1 cellular context compared by ENCODE assay signal in the genomic region with DNA sequence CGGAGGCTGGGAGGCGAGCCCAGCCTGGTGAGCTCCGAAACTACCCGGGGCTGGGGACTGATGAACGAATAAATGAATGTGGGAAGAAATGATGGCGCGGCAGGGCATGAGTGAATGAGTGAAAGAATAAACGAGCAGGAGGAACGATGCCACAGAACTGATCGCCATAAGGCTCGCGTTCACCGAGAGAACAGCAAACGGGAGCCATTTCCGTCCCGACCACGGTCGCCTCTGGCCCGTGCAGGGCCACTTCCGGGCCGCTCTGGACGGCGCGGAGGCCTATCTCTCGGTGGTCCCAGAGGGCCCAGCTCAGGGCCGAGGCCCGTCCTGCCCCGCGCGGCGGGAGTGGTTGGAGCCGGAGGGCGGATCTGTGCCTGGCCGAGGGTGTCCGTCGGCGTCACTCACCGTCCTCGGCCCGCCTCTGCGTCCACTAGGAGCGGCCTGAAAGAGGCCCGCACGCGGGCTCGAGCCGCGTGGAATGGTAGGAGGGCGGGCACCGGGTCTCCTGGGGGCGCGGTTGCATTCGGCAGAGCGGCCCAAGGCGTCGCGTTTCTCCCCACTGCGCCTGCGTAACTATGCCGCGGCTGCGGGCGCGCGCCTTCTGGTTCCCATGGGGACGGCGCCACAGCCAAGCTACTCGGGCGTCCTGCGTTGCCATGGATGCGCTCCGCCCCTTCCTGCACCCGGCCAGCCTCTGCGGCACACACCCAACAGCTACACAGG.
TF ChIP-seq lines count a peak whose summit lies in the region.

ZNF497 (minus strand) TSS at position 480 of the 723 bp plus-strand sequence. CDS start 5,116 bp downstream, outside the sequence.

TF ChIP-seq in K562, 482 proteins besides CTCF, POLR2A, EP300 and RAD21 (continued from another document and continues in another):
- TF ChIP-seq ZBTB12 (CRISPR knock-in tag; IDR thresholded peaks at IDR 0.05) (no peak), ZNF518B (CRISPR knock-in tag; IDR thresholded peaks at IDR 0.05) (no peak), TGIF2 (CRISPR knock-in tag; IDR thresholded peaks at IDR 0.05) (0 out of 2 replicates have a peak, but pooled peaks have one; percentile 57), FOXJ2 (tag; IDR thresholded peaks at IDR 0.05) (peak; percentile 94), ZNF146 (CRISPR knock-in tag; IDR thresholded peaks at IDR 0.05; ENCODE audit: unreplicated experiment) (no peak), NCOA1 (IDR thresholded peaks at IDR 0.05; ENCODE audit: low read depth) (peak; percentile 77), POLR2G (IDR thresholded peaks at IDR 0.05; ENCODE audit: low read depth, low read length) (peak; percentile 96), ZNF212 (CRISPR knock-in tag; IDR thresholded peaks at IDR 0.05) (no peak), ZNF551 (CRISPR knock-in tag; IDR thresholded peaks at IDR 0.05) (no peak), FOS (IDR thresholded peaks at IDR 0.05; ENCODE audit: extremely low read depth, insufficient read length) (no peak), MCM7 (IDR thresholded peaks at IDR 0.05) (no peak), DNMT1 (IDR thresholded peaks at IDR 0.05) (no peak), SMC3 (conservative IDR thresholded peaks at IDR 0.05; ENCODE audit: insufficient read depth, low read depth, low read length) (no peak), HMGXB4 (CRISPR knock-in tag; IDR thresholded peaks at IDR 0.05) (no peak), E2F5 (CRISPR knock-in tag; IDR thresholded peaks at IDR 0.05) (no peak), NCOA6 (IDR thresholded peaks at IDR 0.05) (no peak), TCF3 (CRISPR knock-in tag; IDR thresholded peaks at IDR 0.05) (no peak; the same call in 1 of the 2 replicates), THRB (CRISPR knock-in tag; conservative IDR thresholded peaks at IDR 0.05) (no peak), CREB1 (IDR thresholded peaks at IDR 0.05) (no peak; the same call in 1 of the 2 replicates), CREB1 (CRISPR knock-in tag; IDR thresholded peaks at IDR 0.05) (no peak; the same call in 1 of the 2 replicates), NFATC3 (IDR thresholded peaks at IDR 0.05) (peak; percentile 95), BACH1 (tag; IDR thresholded peaks at IDR 0.05) (no peak), BCOR (IDR thresholded peaks at IDR 0.05) (0 out of 2 replicates have a peak, but pooled peaks have one; percentile 67), BRF2 (IDR thresholded peaks at IDR 0.05; ENCODE audit: borderline replicate concordance, insufficient read depth, insufficient read length) (no peak), ZNF431 (CRISPR knock-in tag; IDR thresholded peaks at IDR 0.05) (no peak), ZNF512 (tag; IDR thresholded peaks at IDR 0.05) (no peak)
- TF ChIP-seq, protein P1, sequence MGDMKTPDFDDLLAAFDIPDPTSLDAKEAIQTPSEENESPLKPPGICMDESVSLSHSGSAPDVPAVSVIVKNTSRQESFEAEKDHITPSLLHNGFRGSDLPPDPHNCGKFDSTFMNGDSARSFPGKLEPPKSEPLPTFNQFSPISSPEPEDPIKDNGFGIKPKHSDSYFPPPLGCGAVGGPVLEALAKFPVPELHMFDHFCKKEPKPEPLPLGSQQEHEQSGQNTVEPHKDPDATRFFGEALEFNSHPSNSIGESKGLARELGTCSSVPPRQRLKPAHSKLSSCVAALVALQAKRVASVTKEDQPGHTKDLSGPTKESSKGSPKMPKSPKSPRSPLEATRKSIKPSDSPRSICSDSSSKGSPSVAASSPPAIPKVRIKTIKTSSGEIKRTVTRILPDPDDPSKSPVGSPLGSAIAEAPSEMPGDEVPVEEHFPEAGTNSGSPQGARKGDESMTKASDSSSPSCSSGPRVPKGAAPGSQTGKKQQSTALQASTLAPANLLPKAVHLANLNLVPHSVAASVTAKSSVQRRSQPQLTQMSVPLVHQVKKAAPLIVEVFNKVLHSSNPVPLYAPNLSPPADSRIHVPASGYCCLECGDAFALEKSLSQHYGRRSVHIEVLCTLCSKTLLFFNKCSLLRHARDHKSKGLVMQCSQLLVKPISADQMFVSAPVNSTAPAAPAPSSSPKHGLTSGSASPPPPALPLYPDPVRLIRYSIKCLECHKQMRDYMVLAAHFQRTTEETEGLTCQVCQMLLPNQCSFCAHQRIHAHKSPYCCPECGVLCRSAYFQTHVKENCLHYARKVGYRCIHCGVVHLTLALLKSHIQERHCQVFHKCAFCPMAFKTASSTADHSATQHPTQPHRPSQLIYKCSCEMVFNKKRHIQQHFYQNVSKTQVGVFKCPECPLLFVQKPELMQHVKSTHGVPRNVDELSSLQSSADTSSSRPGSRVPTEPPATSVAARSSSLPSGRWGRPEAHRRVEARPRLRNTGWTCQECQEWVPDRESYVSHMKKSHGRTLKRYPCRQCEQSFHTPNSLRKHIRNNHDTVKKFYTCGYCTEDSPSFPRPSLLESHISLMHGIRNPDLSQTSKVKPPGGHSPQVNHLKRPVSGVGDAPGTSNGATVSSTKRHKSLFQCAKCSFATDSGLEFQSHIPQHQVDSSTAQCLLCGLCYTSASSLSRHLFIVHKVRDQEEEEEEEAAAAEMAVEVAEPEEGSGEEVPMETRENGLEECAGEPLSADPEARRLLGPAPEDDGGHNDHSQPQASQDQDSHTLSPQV (IDR thresholded peaks at IDR 0.05), result no peak; the same call in 1 of the 2 replicates
